Comparison of ENCODE assay signal across 1 cellular context in the genomic region with DNA sequence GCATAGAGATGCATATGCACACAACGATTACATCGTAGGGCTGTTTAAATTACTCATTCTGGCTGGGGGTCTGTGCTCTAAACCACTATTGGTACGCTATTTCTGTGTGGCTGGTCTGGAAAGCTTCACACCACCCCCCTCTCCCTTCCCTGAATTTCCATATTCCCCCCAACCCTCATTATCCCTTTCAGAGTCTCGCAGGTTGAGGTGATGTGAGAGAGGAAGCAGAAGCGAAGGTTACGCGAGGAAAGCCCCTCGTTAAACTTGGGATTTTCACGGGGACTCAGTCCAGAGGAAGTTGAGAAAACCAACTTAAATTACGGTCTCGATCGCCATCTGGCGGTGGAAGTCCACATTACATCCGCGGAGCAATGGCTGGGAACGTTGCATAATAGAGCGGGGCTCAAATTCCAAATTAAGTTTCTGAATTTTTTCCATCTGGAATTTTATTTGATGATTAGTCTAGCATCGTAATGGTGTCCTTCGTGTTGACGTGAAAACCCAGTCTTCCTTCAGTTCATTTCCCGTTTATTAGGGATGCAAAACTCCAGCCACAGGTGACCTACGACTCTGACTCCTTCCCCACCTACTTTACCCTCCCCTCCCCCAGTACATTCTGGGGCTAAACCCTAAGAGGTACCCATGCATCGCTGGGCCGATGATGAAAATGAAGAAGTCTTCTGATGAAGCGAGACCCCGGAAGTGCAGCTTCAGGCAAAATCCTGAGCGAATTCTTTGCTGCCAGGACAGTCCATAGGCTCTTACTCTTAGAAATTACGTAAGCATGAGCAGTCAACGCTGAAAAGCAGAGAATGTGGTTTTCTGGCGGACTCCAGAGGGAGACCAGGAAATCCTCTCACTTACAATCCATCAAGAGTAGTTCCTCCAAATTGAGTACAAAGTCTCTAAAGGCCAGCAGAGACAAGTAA.
TF ChIP-seq lines count a peak whose summit lies in the region.

No MANE protein-coding gene starts in this region.

TF ChIP-seq in GM12878, 131 proteins besides CTCF, POLR2A, EP300 and RAD21:
- TF ChIP-seq, protein P1, sequence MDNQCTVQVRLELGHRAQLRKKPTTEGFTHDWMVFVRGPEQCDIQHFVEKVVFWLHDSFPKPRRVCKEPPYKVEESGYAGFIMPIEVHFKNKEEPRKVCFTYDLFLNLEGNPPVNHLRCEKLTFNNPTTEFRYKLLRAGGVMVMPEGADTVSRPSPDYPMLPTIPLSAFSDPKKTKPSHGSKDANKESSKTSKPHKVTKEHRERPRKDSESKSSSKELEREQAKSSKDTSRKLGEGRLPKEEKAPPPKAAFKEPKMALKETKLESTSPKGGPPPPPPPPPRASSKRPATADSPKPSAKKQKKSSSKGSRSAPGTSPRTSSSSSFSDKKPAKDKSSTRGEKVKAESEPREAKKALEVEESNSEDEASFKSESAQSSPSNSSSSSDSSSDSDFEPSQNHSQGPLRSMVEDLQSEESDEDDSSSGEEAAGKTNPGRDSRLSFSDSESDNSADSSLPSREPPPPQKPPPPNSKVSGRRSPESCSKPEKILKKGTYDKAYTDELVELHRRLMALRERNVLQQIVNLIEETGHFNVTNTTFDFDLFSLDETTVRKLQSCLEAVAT (IDR thresholded peaks at IDR 0.05): 0 out of 2 replicates have a peak, but pooled peaks have one; percentile 46
- peak; percentile 86 for TF ChIP-seq IKZF1 (conservative IDR thresholded peaks at IDR 0.05)
- no peak for TF ChIP-seq TCF3 (IDR thresholded peaks at IDR 0.05; ENCODE audit: borderline replicate concordance, insufficient read depth, low read depth, low read length)
- TF ChIP-seq RELA (IDR thresholded peaks at IDR 0.05; ENCODE audit: borderline replicate concordance, partially characterized antibody): peak; percentile 55
- peak; percentile 35 for TF ChIP-seq RUNX3 (IDR thresholded peaks at IDR 0.05; ENCODE audit: low read length)
- no peak for TF ChIP-seq HDAC6 (IDR thresholded peaks at IDR 0.05; ENCODE audit: unreplicated experiment)
- 0 out of 2 replicates have a peak, but pooled peaks have one; percentile 25 for TF ChIP-seq NBN (IDR thresholded peaks at IDR 0.05)
- 0 out of 2 replicates have a peak, but pooled peaks have one; percentile 15 for TF ChIP-seq BACH1 (IDR thresholded peaks at IDR 0.05; ENCODE audit: borderline replicate concordance)
- TF ChIP-seq GATAD2B (conservative IDR thresholded peaks at IDR 0.05; ENCODE audit: low read depth): 0 out of 2 replicates have a peak, but pooled peaks have one; percentile 31
- TF ChIP-seq SMC3 (IDR thresholded peaks at IDR 0.05; ENCODE audit: borderline replicate concordance, low read length): peak; percentile 65; the same call in 1 of the 2 replicates
- TF ChIP-seq, protein P2, sequence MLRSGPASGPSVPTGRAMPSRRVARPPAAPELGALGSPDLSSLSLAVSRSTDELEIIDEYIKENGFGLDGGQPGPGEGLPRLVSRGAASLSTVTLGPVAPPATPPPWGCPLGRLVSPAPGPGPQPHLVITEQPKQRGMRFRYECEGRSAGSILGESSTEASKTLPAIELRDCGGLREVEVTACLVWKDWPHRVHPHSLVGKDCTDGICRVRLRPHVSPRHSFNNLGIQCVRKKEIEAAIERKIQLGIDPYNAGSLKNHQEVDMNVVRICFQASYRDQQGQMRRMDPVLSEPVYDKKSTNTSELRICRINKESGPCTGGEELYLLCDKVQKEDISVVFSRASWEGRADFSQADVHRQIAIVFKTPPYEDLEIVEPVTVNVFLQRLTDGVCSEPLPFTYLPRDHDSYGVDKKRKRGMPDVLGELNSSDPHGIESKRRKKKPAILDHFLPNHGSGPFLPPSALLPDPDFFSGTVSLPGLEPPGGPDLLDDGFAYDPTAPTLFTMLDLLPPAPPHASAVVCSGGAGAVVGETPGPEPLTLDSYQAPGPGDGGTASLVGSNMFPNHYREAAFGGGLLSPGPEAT (IDR thresholded peaks at IDR 0.05; ENCODE audit: low read depth): peak; percentile 91
- TF ChIP-seq CEBPB (IDR thresholded peaks at IDR 0.05; ENCODE audit: borderline replicate concordance in 1 of 2, low read depth in 2 of 2, low read length in 2 of 2): peak in 1 of 2 experiments; percentile 57; a peak in 1 of 4 replicates
- peak; percentile 58; the same call in 1 of the 2 replicates for TF ChIP-seq YY1 (IDR thresholded peaks at IDR 0.05; ENCODE audit: low read depth, low read length)
- TF ChIP-seq EED (IDR thresholded peaks at IDR 0.05; ENCODE audit: low read depth): peak; percentile 52
- TF ChIP-seq BMI1 (IDR thresholded peaks at IDR 0.05; ENCODE audit: borderline replicate concordance): no peak
- peak; percentile 59 for TF ChIP-seq SPI1 (IDR thresholded peaks at IDR 0.05; ENCODE audit: borderline replicate concordance, insufficient read depth, low read depth, low read length)
- TF ChIP-seq WRNIP1 (IDR thresholded peaks at IDR 0.05; ENCODE audit: borderline replicate concordance, low read depth, low read length): no peak
- TF ChIP-seq TCF7 (IDR thresholded peaks at IDR 0.05; ENCODE audit: borderline replicate concordance): no peak
- TF ChIP-seq, protein P3, sequence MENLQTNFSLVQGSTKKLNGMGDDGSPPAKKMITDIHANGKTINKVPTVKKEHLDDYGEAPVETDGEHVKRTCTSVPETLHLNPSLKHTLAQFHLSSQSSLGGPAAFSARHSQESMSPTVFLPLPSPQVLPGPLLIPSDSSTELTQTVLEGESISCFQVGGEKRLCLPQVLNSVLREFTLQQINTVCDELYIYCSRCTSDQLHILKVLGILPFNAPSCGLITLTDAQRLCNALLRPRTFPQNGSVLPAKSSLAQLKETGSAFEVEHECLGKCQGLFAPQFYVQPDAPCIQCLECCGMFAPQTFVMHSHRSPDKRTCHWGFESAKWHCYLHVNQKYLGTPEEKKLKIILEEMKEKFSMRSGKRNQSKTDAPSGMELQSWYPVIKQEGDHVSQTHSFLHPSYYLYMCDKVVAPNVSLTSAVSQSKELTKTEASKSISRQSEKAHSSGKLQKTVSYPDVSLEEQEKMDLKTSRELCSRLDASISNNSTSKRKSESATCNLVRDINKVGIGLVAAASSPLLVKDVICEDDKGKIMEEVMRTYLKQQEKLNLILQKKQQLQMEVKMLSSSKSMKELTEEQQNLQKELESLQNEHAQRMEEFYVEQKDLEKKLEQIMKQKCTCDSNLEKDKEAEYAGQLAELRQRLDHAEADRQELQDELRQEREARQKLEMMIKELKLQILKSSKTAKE (IDR thresholded peaks at IDR 0.05; ENCODE audit: low read depth, poor library complexity, severe bottlenecking): peak; percentile 57
- TF ChIP-seq, protein P4, sequence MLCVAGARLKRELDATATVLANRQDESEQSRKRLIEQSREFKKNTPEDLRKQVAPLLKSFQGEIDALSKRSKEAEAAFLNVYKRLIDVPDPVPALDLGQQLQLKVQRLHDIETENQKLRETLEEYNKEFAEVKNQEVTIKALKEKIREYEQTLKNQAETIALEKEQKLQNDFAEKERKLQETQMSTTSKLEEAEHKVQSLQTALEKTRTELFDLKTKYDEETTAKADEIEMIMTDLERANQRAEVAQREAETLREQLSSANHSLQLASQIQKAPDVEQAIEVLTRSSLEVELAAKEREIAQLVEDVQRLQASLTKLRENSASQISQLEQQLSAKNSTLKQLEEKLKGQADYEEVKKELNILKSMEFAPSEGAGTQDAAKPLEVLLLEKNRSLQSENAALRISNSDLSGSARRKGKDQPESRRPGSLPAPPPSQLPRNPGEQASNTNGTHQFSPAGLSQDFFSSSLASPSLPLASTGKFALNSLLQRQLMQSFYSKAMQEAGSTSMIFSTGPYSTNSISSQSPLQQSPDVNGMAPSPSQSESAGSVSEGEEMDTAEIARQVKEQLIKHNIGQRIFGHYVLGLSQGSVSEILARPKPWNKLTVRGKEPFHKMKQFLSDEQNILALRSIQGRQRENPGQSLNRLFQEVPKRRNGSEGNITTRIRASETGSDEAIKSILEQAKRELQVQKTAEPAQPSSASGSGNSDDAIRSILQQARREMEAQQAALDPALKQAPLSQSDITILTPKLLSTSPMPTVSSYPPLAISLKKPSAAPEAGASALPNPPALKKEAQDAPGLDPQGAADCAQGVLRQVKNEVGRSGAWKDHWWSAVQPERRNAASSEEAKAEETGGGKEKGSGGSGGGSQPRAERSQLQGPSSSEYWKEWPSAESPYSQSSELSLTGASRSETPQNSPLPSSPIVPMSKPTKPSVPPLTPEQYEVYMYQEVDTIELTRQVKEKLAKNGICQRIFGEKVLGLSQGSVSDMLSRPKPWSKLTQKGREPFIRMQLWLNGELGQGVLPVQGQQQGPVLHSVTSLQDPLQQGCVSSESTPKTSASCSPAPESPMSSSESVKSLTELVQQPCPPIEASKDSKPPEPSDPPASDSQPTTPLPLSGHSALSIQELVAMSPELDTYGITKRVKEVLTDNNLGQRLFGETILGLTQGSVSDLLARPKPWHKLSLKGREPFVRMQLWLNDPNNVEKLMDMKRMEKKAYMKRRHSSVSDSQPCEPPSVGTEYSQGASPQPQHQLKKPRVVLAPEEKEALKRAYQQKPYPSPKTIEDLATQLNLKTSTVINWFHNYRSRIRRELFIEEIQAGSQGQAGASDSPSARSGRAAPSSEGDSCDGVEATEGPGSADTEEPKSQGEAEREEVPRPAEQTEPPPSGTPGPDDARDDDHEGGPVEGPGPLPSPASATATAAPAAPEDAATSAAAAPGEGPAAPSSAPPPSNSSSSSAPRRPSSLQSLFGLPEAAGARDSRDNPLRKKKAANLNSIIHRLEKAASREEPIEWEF (IDR thresholded peaks at IDR 0.05; ENCODE audit: insufficient replicate concordance, low read depth, low read length): peak; percentile 3
- peak; percentile 44 for TF ChIP-seq NR2F1 (conservative IDR thresholded peaks at IDR 0.05)
- TF ChIP-seq MTA2 (IDR thresholded peaks at IDR 0.05; ENCODE audit: low read depth): peak; percentile 64
- TF ChIP-seq ATF7 (IDR thresholded peaks at IDR 0.05; ENCODE audit: low read depth): no peak
- peak; percentile 60; the same call in 1 of the 3 replicates for TF ChIP-seq POU2F2 (IDR thresholded peaks at IDR 0.05; ENCODE audit: borderline replicate concordance, low read depth, low read length)
- TF ChIP-seq IRF4 (IDR thresholded peaks at IDR 0.05; ENCODE audit: low read depth, low read length): no peak
- TF ChIP-seq, protein P5, sequence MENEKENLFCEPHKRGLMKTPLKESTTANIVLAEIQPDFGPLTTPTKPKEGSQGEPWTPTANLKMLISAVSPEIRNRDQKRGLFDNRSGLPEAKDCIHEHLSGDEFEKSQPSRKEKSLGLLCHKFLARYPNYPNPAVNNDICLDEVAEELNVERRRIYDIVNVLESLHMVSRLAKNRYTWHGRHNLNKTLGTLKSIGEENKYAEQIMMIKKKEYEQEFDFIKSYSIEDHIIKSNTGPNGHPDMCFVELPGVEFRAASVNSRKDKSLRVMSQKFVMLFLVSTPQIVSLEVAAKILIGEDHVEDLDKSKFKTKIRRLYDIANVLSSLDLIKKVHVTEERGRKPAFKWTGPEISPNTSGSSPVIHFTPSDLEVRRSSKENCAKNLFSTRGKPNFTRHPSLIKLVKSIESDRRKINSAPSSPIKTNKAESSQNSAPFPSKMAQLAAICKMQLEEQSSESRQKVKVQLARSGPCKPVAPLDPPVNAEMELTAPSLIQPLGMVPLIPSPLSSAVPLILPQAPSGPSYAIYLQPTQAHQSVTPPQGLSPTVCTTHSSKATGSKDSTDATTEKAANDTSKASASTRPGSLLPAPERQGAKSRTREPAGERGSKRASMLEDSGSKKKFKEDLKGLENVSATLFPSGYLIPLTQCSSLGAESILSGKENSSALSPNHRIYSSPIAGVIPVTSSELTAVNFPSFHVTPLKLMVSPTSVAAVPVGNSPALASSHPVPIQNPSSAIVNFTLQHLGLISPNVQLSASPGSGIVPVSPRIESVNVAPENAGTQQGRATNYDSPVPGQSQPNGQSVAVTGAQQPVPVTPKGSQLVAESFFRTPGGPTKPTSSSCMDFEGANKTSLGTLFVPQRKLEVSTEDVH (IDR thresholded peaks at IDR 0.05; ENCODE audit: low read depth, partially characterized antibody): peak; percentile 48
- 0 out of 2 replicates have a peak, but pooled peaks have one; percentile 6 for TF ChIP-seq CHD2 (IDR thresholded peaks at IDR 0.05; ENCODE audit: borderline replicate concordance, low read depth, low read length)
- 0 out of 2 replicates have a peak, but pooled peaks have one; percentile 7 for TF ChIP-seq CREB1 (IDR thresholded peaks at IDR 0.05; ENCODE audit: low read depth)
- TF ChIP-seq IKZF2 (IDR thresholded peaks at IDR 0.05): peak; percentile 77 to 80
- TF ChIP-seq, protein P6, sequence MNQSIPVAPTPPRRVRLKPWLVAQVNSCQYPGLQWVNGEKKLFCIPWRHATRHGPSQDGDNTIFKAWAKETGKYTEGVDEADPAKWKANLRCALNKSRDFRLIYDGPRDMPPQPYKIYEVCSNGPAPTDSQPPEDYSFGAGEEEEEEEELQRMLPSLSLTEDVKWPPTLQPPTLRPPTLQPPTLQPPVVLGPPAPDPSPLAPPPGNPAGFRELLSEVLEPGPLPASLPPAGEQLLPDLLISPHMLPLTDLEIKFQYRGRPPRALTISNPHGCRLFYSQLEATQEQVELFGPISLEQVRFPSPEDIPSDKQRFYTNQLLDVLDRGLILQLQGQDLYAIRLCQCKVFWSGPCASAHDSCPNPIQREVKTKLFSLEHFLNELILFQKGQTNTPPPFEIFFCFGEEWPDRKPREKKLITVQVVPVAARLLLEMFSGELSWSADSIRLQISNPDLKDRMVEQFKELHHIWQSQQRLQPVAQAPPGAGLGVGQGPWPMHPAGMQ (IDR thresholded peaks at IDR 0.05; ENCODE audit: borderline replicate concordance): no peak
- TF ChIP-seq, protein P7, sequence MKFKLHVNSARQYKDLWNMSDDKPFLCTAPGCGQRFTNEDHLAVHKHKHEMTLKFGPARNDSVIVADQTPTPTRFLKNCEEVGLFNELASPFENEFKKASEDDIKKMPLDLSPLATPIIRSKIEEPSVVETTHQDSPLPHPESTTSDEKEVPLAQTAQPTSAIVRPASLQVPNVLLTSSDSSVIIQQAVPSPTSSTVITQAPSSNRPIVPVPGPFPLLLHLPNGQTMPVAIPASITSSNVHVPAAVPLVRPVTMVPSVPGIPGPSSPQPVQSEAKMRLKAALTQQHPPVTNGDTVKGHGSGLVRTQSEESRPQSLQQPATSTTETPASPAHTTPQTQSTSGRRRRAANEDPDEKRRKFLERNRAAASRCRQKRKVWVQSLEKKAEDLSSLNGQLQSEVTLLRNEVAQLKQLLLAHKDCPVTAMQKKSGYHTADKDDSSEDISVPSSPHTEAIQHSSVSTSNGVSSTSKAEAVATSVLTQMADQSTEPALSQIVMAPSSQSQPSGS (IDR thresholded peaks at IDR 0.05; ENCODE audit: low read length): no peak
TF ChIP-seq in GM12878: peak in this region for 22.
